1 cellular context compared by ENCODE assay signal in the genomic region with DNA sequence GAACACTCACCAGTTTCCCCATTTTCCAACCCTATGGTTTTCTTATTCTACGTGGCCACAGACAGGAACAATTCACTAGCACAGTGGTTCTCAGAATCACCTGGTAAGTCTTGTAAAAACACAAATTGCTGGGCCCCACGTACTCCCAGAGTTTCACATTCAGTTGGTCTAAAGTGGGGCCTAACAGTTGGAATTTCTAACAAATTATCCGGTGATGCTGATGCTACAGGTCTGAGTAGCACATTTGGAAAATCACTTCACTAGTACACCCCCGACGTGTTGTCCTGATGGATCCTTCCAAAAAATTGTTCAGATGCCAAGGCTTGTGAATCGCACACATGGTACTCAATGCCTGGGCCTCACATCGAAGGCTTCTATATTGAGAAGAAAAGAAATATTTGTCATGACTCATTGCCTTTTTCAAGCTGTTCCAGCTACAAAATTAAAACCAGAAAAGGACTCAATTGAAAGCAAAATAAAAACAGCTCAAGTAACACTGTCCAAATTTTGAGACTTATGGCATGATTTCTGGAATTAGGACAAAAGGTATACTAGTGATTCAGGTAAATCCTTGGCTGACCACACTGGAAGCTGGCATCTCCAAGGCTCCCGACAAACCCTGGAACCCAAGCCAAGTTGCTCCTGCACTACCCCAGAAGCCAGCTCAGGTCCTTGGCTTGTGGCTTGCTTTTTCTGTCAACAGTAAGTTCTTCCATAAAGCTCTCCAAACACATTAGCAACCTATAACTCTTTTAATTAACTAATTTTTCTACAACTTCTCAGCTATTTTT.
A peak's percentile ranks its signal among the peaks of the same experiment; 100 is the strongest.
TF ChIP-seq lines count a peak whose summit lies in the region.

No MANE protein-coding gene starts in this region.

TF ChIP-seq in SK-N-SH, 30 proteins besides CTCF, POLR2A, EP300 and RAD21 (continued from another document):
- TF ChIP-seq POLR2AphosphoS5 (IDR thresholded peaks at IDR 0.05; ENCODE audit: low read depth, low read length): peak; percentile 27; the same call in 1 of the 2 replicates
- TF ChIP-seq FOXJ3 (CRISPR knock-in tag; IDR thresholded peaks at IDR 0.05): no peak
- TF ChIP-seq FOXM1 (IDR thresholded peaks at IDR 0.05; ENCODE audit: low read depth): peak; percentile 48; the same call in 1 of the 2 replicates
- TF ChIP-seq, protein P1, sequence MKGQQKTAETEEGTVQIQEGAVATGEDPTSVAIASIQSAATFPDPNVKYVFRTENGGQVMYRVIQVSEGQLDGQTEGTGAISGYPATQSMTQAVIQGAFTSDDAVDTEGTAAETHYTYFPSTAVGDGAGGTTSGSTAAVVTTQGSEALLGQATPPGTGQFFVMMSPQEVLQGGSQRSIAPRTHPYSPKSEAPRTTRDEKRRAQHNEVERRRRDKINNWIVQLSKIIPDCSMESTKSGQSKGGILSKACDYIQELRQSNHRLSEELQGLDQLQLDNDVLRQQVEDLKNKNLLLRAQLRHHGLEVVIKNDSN (IDR thresholded peaks at IDR 0.05; ENCODE audit: borderline replicate concordance, low read depth): no peak
- TF ChIP-seq, protein P2, sequence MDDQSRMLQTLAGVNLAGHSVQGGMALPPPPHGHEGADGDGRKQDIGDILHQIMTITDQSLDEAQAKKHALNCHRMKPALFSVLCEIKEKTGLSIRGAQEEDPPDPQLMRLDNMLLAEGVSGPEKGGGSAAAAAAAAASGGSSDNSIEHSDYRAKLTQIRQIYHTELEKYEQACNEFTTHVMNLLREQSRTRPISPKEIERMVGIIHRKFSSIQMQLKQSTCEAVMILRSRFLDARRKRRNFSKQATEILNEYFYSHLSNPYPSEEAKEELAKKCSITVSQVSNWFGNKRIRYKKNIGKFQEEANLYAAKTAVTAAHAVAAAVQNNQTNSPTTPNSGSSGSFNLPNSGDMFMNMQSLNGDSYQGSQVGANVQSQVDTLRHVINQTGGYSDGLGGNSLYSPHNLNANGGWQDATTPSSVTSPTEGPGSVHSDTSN (IDR thresholded peaks at IDR 0.05): peak; percentile 45
- TF ChIP-seq NFIC (IDR thresholded peaks at IDR 0.05; ENCODE audit: borderline replicate concordance): peak; percentile 86
- no peak for TF ChIP-seq GABPA (IDR thresholded peaks at IDR 0.05; ENCODE audit: low read depth)
- peak; percentile 59; the same call in 1 of the 2 replicates for TF ChIP-seq TAF1 (IDR thresholded peaks at IDR 0.05; ENCODE audit: borderline replicate concordance, low read depth, low read length)
- TF ChIP-seq NRF1 (IDR thresholded peaks at IDR 0.05; ENCODE audit: low read depth, low read length): no peak
- TF ChIP-seq EZH2phosphoT487 (IDR thresholded peaks at IDR 0.05; ENCODE audit: borderline replicate concordance, low read depth): no peak
- no peak for TF ChIP-seq GATA2 (CRISPR knock-in tag; IDR thresholded peaks at IDR 0.05)
- no peak for TF ChIP-seq CHD2 (IDR thresholded peaks at IDR 0.05; ENCODE audit: low read length, partially characterized antibody)
- TF ChIP-seq MEF2A (IDR thresholded peaks at IDR 0.05; ENCODE audit: borderline replicate concordance, low read depth): peak; percentile 65; the same call in 1 of the 2 replicates
- TF ChIP-seq MXI1 (IDR thresholded peaks at IDR 0.05; ENCODE audit: low read depth, low read length): no peak
- TF ChIP-seq, protein P3, sequence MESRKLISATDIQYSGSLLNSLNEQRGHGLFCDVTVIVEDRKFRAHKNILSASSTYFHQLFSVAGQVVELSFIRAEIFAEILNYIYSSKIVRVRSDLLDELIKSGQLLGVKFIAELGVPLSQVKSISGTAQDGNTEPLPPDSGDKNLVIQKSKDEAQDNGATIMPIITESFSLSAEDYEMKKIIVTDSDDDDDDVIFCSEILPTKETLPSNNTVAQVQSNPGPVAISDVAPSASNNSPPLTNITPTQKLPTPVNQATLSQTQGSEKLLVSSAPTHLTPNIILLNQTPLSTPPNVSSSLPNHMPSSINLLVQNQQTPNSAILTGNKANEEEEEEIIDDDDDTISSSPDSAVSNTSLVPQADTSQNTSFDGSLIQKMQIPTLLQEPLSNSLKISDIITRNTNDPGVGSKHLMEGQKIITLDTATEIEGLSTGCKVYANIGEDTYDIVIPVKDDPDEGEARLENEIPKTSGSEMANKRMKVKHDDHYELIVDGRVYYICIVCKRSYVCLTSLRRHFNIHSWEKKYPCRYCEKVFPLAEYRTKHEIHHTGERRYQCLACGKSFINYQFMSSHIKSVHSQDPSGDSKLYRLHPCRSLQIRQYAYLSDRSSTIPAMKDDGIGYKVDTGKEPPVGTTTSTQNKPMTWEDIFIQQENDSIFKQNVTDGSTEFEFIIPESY (IDR thresholded peaks at IDR 0.05; ENCODE audit: borderline replicate concordance, low read depth): no peak
- peak; percentile 40; the same call in 1 of the 2 replicates for TF ChIP-seq TEAD4 (IDR thresholded peaks at IDR 0.05; ENCODE audit: borderline replicate concordance, insufficient read depth)
- TF ChIP-seq, protein P4, sequence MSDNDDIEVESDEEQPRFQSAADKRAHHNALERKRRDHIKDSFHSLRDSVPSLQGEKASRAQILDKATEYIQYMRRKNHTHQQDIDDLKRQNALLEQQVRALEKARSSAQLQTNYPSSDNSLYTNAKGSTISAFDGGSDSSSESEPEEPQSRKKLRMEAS (IDR thresholded peaks at IDR 0.05; ENCODE audit: low read depth): peak; percentile 93
- peak; percentile 97 for TF ChIP-seq TCF12 (IDR thresholded peaks at IDR 0.05)
TF ChIP-seq in SK-N-SH: peak in this region for 13.
